Comparison of ENCODE assay signal across 1 cellular context in genomic region chr1:179745131-179745611, GRCh38.
TF ChIP-seq lines count a peak whose summit lies in the region.

No MANE protein-coding gene starts in this region.

TF ChIP-seq in HepG2, 621 proteins besides CTCF, POLR2A, EP300 and RAD21:
- TF ChIP-seq TBP (CRISPR knock-in tag; IDR thresholded peaks at IDR 0.05) = no peak
- TF ChIP-seq ZNF775 (CRISPR knock-in tag; IDR thresholded peaks at IDR 0.05; ENCODE audit: borderline replicate concordance) = no peak
- no peak for TF ChIP-seq KAT8 (CRISPR knock-in tag; IDR thresholded peaks at IDR 0.05)
- TF ChIP-seq CREB1 (IDR thresholded peaks at IDR 0.05) = no peak
- TF ChIP-seq CREB1 (CRISPR knock-in tag; IDR thresholded peaks at IDR 0.05) = no peak
- TF ChIP-seq E2F1 (CRISPR knock-in tag; IDR thresholded peaks at IDR 0.05) = no peak
- TF ChIP-seq, protein P1, sequence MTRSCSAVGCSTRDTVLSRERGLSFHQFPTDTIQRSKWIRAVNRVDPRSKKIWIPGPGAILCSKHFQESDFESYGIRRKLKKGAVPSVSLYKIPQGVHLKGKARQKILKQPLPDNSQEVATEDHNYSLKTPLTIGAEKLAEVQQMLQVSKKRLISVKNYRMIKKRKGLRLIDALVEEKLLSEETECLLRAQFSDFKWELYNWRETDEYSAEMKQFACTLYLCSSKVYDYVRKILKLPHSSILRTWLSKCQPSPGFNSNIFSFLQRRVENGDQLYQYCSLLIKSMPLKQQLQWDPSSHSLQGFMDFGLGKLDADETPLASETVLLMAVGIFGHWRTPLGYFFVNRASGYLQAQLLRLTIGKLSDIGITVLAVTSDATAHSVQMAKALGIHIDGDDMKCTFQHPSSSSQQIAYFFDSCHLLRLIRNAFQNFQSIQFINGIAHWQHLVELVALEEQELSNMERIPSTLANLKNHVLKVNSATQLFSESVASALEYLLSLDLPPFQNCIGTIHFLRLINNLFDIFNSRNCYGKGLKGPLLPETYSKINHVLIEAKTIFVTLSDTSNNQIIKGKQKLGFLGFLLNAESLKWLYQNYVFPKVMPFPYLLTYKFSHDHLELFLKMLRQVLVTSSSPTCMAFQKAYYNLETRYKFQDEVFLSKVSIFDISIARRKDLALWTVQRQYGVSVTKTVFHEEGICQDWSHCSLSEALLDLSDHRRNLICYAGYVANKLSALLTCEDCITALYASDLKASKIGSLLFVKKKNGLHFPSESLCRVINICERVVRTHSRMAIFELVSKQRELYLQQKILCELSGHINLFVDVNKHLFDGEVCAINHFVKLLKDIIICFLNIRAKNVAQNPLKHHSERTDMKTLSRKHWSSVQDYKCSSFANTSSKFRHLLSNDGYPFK (CRISPR knock-in tag; IDR thresholded peaks at IDR 0.05; ENCODE audit: borderline replicate concordance) = no peak
- no peak for TF ChIP-seq ARNTL (CRISPR knock-in tag; IDR thresholded peaks at IDR 0.05)
